1 cellular context compared by ENCODE assay signal in genomic region chr14:100067971-100068959, GRCh38.
TF ChIP-seq lines count a peak whose summit lies in the region.

No MANE protein-coding gene starts in this region.

TF ChIP-seq in K562, 482 proteins besides CTCF, POLR2A, EP300 and RAD21 (continued from another document and continues in another):
- no peak for TF ChIP-seq NR0B1 (IDR thresholded peaks at IDR 0.05; ENCODE audit: partially characterized antibody)
- peak; percentile 80 for TF ChIP-seq CREB3 (tag; conservative IDR thresholded peaks at IDR 0.05; ENCODE audit: low read depth)
- no peak for TF ChIP-seq FOXA1 (IDR thresholded peaks at IDR 0.05; ENCODE audit: borderline replicate concordance)
- TF ChIP-seq ERF (CRISPR knock-in tag; IDR thresholded peaks at IDR 0.05) = no peak
- no peak; the same call in 1 of the 2 replicates for TF ChIP-seq ZBTB17 (CRISPR knock-in tag; IDR thresholded peaks at IDR 0.05)
- no peak for TF ChIP-seq DLX4 (CRISPR knock-in tag; IDR thresholded peaks at IDR 0.05)
- TF ChIP-seq ZNF592 (IDR thresholded peaks at IDR 0.05) = peak; percentile 79
- TF ChIP-seq ZZZ3 (IDR thresholded peaks at IDR 0.05) = no peak
- peak; percentile 87 for TF ChIP-seq GATA2 (CRISPR knock-in tag; IDR thresholded peaks at IDR 0.05)
- TF ChIP-seq MGA (IDR thresholded peaks at IDR 0.05) = peak; percentile 69
- TF ChIP-seq ZNF780A (CRISPR knock-in tag; IDR thresholded peaks at IDR 0.05) = no peak
- TF ChIP-seq ZNF280B (CRISPR knock-in tag; IDR thresholded peaks at IDR 0.05) = no peak
- TF ChIP-seq ZNF589 (CRISPR knock-in tag; IDR thresholded peaks at IDR 0.05; ENCODE audit: low read depth) = 0 out of 2 replicates have a peak, but pooled peaks have one; percentile 16
- TF ChIP-seq TCF3 (CRISPR knock-in tag; IDR thresholded peaks at IDR 0.05) = peak; percentile 79
- TF ChIP-seq ZNF609 (CRISPR knock-in tag; IDR thresholded peaks at IDR 0.05; ENCODE audit: borderline replicate concordance) = no peak
- no peak for TF ChIP-seq MAFG (tag; conservative IDR thresholded peaks at IDR 0.05)
- no peak for TF ChIP-seq E2F3 (CRISPR knock-in tag; IDR thresholded peaks at IDR 0.05)
- no peak for TF ChIP-seq BHLHE40 (IDR thresholded peaks at IDR 0.05; ENCODE audit: low read length)
- TF ChIP-seq ATF6 (CRISPR knock-in tag; IDR thresholded peaks at IDR 0.05) = no peak
- TF ChIP-seq ZNF165 (CRISPR knock-in tag; IDR thresholded peaks at IDR 0.05; ENCODE audit: borderline replicate concordance) = no peak
- no peak for TF ChIP-seq ZSCAN32 (CRISPR knock-in tag; IDR thresholded peaks at IDR 0.05)
